ENCODE assay signal across 10 cellular contexts in genomic region chr15:98888839-98889479, GRCh38.
DNase-seq lines count a peak whose midpoint lies in the region; TF ChIP-seq lines count a peak whose summit lies in the region.
"Had no signal": no experiment of that assay in that cellular context is flagged by ENCODE, and none has a peak within 500 bp of the region (broad histone marks: within the 10 kb centered on the region; RNA-seq: fewer than 3 reads in every experiment).

No MANE protein-coding gene starts in this region.

- H3K4me1 ChIP-seq in ACC112 (ENCODE audit: control insufficient read depth, insufficient read depth, low read length, unreplicated experiment) (peaks cover 26% of the 10 kb centered on the region), ascending aorta (peaks cover 6 to 33% of the 10 kb centered on the region in 2 donors)

- H3K9me3 ChIP-seq in ascending aorta, result no peaks in the 10 kb centered on the region

- H3K36me3 ChIP-seq in ACC112 (ENCODE audit: insufficient read depth, low read length), result no peaks in the 10 kb centered on the region
- peaks cover 0 to 8% of the 10 kb centered on the region in 2 donors for H3K36me3 ChIP-seq in ascending aorta

- H3K27me3 ChIP-seq in ACC112 (ENCODE audit: insufficient read depth, low read length), result no peaks in the 10 kb centered on the region
- no peaks in the 10 kb centered on the region for H3K27me3 ChIP-seq in ascending aorta

- intact Hi-C loops in ascending aorta (cut with DNase I), result no loop called here

- peak overlapping the region; percentile 17; the same call in 1 of the 2 replicates for H3K4me3 ChIP-seq in ACC112 (ENCODE audit: low read depth, low read length)
- H3K4me3 ChIP-seq in ascending aorta, result no peak overlapping the region

- no peak overlapping the region for H2AFZ ChIP-seq in ACC112 (ENCODE audit: low read length, unreplicated experiment)

- TF ChIP-seq CTCF in ascending aorta (IDR thresholded peaks at IDR 0.05), result no peak

- peaks cover 63% of the 10 kb centered on the region for H3K79me2 ChIP-seq in ACC112 (ENCODE audit: control insufficient read depth, insufficient read depth, low read length, unreplicated experiment)

- peak; percentile 48 for DNase-seq in HT-29 (ENCODE audit: low spot score)
- peak in 1 of 2 donors; percentile 53 for DNase-seq in ascending aorta (ENCODE audit: low spot score in 2 of 2)
- peak; percentile 74 for DNase-seq in iris pigment epithelial cell (ENCODE audit: low read depth)
- DNase-seq in NOMO-1 (lab: John Stamatoyannopoulos, UW; ENCODE audit: unreplicated experiment in 2 of 2), result no peak
- no peak for DNase-seq in Ammon's horn (ENCODE audit: low spot score)
- no peak for DNase-seq in NCI-H2081 (lab: John Stamatoyannopoulos, UW)
- no peak for DNase-seq in SW 1271 (lab: John Stamatoyannopoulos, UW)
- DNase-seq: NCI-H526 treated with DMSO at 0.1 percent for 48 hours; stimulated activated naive CD8-positive, alpha-beta T cell treated with anti-CD3 and anti-CD28 coated beads, Interleukin-15, Interleukin-2, amounts not matched to agents 100 U/mL and 50 U/mL, for 24 hours had no signal

- peak overlapping the region; percentile 97 for H3K27ac ChIP-seq in ACC112 (ENCODE audit: low read depth, low read length)
- peak overlapping the region; percentile 66 for H3K27ac ChIP-seq in ascending aorta

Comparison
In these comparisons a context has a peak if more than half of its experiments do, and no peak if none do; other contexts are left out.
1. DNase-seq: peak in HT-29 (single experiment) and iris pigment epithelial cell (single experiment); none in NOMO-1 (0 of 2), Ammon's horn (single experiment), NCI-H2081 (0 of 2) and SW 1271 (0 of 2).